ENCODE assay signal across 8 cellular contexts in the genomic region with DNA sequence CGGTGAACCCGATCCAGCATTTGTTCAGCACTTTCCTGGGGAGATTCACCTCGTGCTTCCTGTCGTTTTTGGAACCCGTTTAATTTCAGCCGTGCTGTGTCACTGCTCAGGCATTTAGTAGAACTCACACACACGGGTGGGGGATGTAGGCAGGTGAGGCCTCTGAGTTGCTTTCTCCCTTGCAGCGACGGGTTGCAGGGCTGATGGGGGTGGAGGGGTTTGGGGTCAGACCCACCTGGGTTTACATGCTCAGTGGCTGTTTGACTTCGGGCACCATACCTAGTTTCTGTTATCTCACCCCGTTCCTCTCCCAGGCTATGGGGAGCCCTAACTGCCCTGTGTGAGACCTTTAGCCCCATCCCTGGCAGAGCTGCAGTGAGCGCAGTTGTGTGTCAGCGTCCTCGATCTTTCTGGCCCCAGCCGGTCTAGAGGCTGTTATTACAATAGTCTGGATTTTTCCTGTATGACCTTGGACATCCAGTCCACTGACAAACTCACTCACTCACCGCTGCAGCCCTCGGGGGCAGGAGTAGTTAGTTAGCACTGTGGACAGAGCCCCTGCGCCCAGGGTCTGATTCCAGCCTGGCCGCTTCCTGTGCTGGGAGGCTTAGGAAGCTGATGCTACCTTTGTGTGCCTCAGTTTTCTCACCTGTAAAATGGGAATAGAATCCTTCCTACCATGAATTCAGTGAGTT. TPM values are rescaled to one million over a fixed set of nuclear protein-coding genes. Genes with fewer than 3 reads are reported as not detected.
DNase-seq lines count a peak whose midpoint lies in the region; ATAC-seq, FAIRE-seq and TF ChIP-seq lines count a peak whose summit lies in the region.

No MANE protein-coding gene starts in this region.

- BruUV-seq in GM12878 (replicated peaks; lab: Mats Ljungman, UMichigan), result no TSS peak

- no peak for ATAC-seq in activated CD4-positive, alpha-beta T cell treated with anti-CD3 and anti-CD28 coated beads for 36 hours
- ATAC-seq in GM12878 (peak; percentile 3; the same call in 1 of the 3 replicates), left colon (peak; percentile 64), GM18505 (IDR thresholded peaks at IDR 0.05; ENCODE audit: unreplicated experiment) (no peak)

- no peaks in the 10 kb centered on the region for H3K36me3 ChIP-seq in GM12878 (ENCODE audit: control insufficient read depth in 2 of 2, insufficient read depth in 2 of 2, low read length in 1 of 2)
- no peaks in the 10 kb centered on the region for H3K36me3 ChIP-seq in tibial artery

- no peak overlapping the region for H3K27ac Mint-ChIP-seq in activated CD4-positive, alpha-beta T cell treated with anti-CD3 and anti-CD28 coated beads for 36 hours

- 81% methylated on average over 19 of the region's 19 CpGs for WGBS in GM12878 (ENCODE audit: insufficient coverage, insufficient replicate concordance, low lambda C conversion rate, missing lambda C conversion rate)

- TF ChIP-seq POLR2A in GM12878 (IDR thresholded peaks at IDR 0.05; ENCODE audit: low read depth, low read length) (no peak), GM18505 (IDR thresholded peaks at IDR 0.05; ENCODE audit: borderline replicate concordance, extremely low read depth, insufficient read depth, insufficient read length) (no peak)

- peaks cover 5% of the 10 kb centered on the region for H3K27me3 Mint-ChIP-seq in activated CD4-positive, alpha-beta T cell treated with anti-CD3 and anti-CD28 coated beads for 36 hours

- H3K27me3 ChIP-seq in GM12878 (replicated peaks in 1 of 2; ENCODE audit: control insufficient read depth in 2 of 2, insufficient read depth in 2 of 2, low read length in 1 of 2), result no peaks in the 10 kb centered on the region
- H3K27me3 ChIP-seq in tibial artery, result no peaks in the 10 kb centered on the region

- no peaks in the 10 kb centered on the region for H4K20me1 ChIP-seq in GM12878 (ENCODE audit: control insufficient read depth, insufficient read depth)

- H3K4me3 Mint-ChIP-seq in activated CD4-positive, alpha-beta T cell treated with anti-CD3 and anti-CD28 coated beads for 36 hours, result peak overlapping the region; percentile 84

- H3K4me2 ChIP-seq in GM12878 (ENCODE audit: control insufficient read depth, insufficient read depth), result peak overlapping the region; percentile 89

- H3K36me3 Mint-ChIP-seq in activated CD4-positive, alpha-beta T cell treated with anti-CD3 and anti-CD28 coated beads for 36 hours (ENCODE audit: low read depth), result no peaks in the 10 kb centered on the region

- POLR2A ChIA-PET in activated CD4-positive, alpha-beta T cell treated with anti-CD3 and anti-CD28 coated beads for 36 hours (lab: Charles Lee), result no interaction called here
- POLR2A ChIA-PET in GM12878 (lab: Charles Lee), result interaction anchor here (0.6 kb wide), 1 partner anchor 16 kb away, joined by 3 read pairs; no protein-coding TSS in a partner anchor

- SMC1A ChIA-PET in GM12878 (lab: Charles Lee; ENCODE audit: uncharacterized antibody, unreplicated experiment), result interaction anchor here (0.6 to 1.1 kb wide), 2 partner anchors 26 to 173 kb away, joined by 3 read pairs; no protein-coding TSS in a partner anchor

- CTCF ChIA-PET in activated CD4-positive, alpha-beta T cell treated with anti-CD3 and anti-CD28 coated beads for 36 hours (lab: Charles Lee), result interaction anchor here (0.6 to 1.1 kb wide), 2 partner anchors 44 to 45 kb away, joined by 3 read pairs; no protein-coding TSS in a partner anchor
- CTCF ChIA-PET in GM12878 (lab: Yijun Ruan, JAX), result interaction anchor here (1.1 to 1.2 kb wide), 2 partner anchors 48 to 56 kb away, joined by 3 read pairs; no protein-coding TSS in a partner anchor

- peak overlapping the region; percentile 30 for H2AFZ ChIP-seq in GM12878 (ENCODE audit: control insufficient read depth, low read depth, low read length)

- H3K4me1 ChIP-seq in GM12878 (ENCODE audit: control insufficient read depth, insufficient read depth, low read length), result peaks cover 6% of the 10 kb centered on the region
- H3K4me1 ChIP-seq in tibial artery, result peaks cover 5 to 62% (median 36%) of the 10 kb centered on the region in 4 donors

- H3K4me1 Mint-ChIP-seq in activated CD4-positive, alpha-beta T cell treated with anti-CD3 and anti-CD28 coated beads for 36 hours, result peaks cover 21% of the 10 kb centered on the region

- no peak for TF ChIP-seq CTCF in GM12878 (IDR thresholded peaks at IDR 0.05 in 2 of 3, conservative IDR thresholded peaks at IDR 0.05 in 1 of 3; ENCODE audit: control insufficient read depth in 2 of 3, extremely low read depth in 1 of 3, insufficient read depth in 1 of 3, low read depth in 3 of 3, low read length in 3 of 3)
- TF ChIP-seq CTCF in tibial artery (IDR thresholded peaks at IDR 0.05), result no peak

- peak; percentile 77 for FAIRE-seq in GM12878 (lab: Jason Lieb, UNC)

- no peak for TF ChIP-seq EP300 in GM12878 (IDR thresholded peaks at IDR 0.05; ENCODE audit: borderline replicate concordance in 1 of 2, control insufficient read depth in 1 of 2, low read depth in 2 of 2, low read length in 2 of 2)

- H3K9me3 Mint-ChIP-seq in activated CD4-positive, alpha-beta T cell treated with anti-CD3 and anti-CD28 coated beads for 36 hours (ENCODE audit: low read depth), result no peaks in the 10 kb centered on the region

- H3K9me3 ChIP-seq in GM12878 (replicated peaks; ENCODE audit: control insufficient read depth, insufficient read depth, low read length), result no peaks in the 10 kb centered on the region
- no peaks in the 10 kb centered on the region for H3K9me3 ChIP-seq in tibial artery

- H3K4me3 ChIP-seq in GM12878 (peak overlapping the region; percentile 92), tibial artery (peak overlapping the region; percentile 79 to 82)

- peak overlapping the region; percentile 67 for H3K9ac ChIP-seq in GM12878 (ENCODE audit: control insufficient read depth, insufficient read depth, low read length)

- DNase-seq in activated CD4-positive, alpha-beta T cell treated with anti-CD3 and anti-CD28 coated beads for 36 hours, result no peak
- no peak for DNase-seq in activated CD4-positive, alpha-beta T cell treated with anti-CD3 and anti-CD28 coated beads for 4 hours
- DNase-seq in GM12878 (ENCODE audit: low read depth, low spot score), result no peak
- DNase-seq in left colon, result peak; percentile 56 to 75
- DNase-seq in tibial artery, result no peak
- DNase-seq in NCI-H187 (lab: John Stamatoyannopoulos, UW), result no peak
- no peak for DNase-seq in OCI-M1 (lab: John Stamatoyannopoulos, UW)

- H3K27ac ChIP-seq in GM12878 (ENCODE audit: control insufficient read depth, insufficient read depth), result peak overlapping the region; percentile 36
- peak overlapping the region; percentile 86 to 89 for H3K27ac ChIP-seq in tibial artery

- intact Hi-C loops in activated CD4-positive, alpha-beta T cell treated with anti-CD3 and anti-CD28 coated beads for 36 hours (cut with DNase I, micrococcal nuclease), result loop anchor here in 1 of 2 experiments (5.0 kb wide), 1 partner anchor 67 kb away; no protein-coding TSS in a partner anchor
- intact Hi-C loops in GM12878 (cut with micrococcal nuclease; ENCODE audit: unreplicated experiment) (loop anchor here (5.0 kb wide), 1 partner anchor 67 kb away; no protein-coding TSS in a partner anchor), left colon (cut with DNase I, micrococcal nuclease) (no loop called here), tibial artery (cut with DNase I; ENCODE audit: low total_unique reads) (loop anchor here (5.0 kb wide), 1 partner anchor 67 kb away; no protein-coding TSS in a partner anchor)

- TF ChIP-seq RAD21 in GM12878 (IDR thresholded peaks at IDR 0.05; ENCODE audit: insufficient read depth, low read depth, low read length), result no peak

- RAD21 ChIA-PET in GM12878 (lab: Charles Lee; ENCODE audit: unreplicated experiment), result interaction anchor here (0.9 kb wide), 1 partner anchor 56 kb away, joined by 3 read pairs; no protein-coding TSS in a partner anchor

- H3K79me2 ChIP-seq in GM12878 (ENCODE audit: control insufficient read depth, insufficient read depth, low read length), result peaks cover 45% of the 10 kb centered on the region

- in situ Hi-C loops in GM12878 (cut with MboI), result no loop called here

RNA-seq across cellular contexts. Expression of a gene that starts 2.6 kb away (rescaled TPM):
- total RNA-seq in activated CD4-positive, alpha-beta T cell treated with anti-CD3 and anti-CD28 coated beads for 36 hours, result 10 to 100 TPM; 11.7 to 13.6 TPM
- total RNA-seq in GM12878 (2013; cell fraction: nucleolus; rRNA removed), result 56.4 and 81.7 TPM in 2 replicates
- 13.1 and 15.7 TPM in 2 replicates for total RNA-seq in GM12878 (2014; rRNA removed)
- 6.4 and 7.9 TPM in 2 replicates for total RNA-seq in GM12878 (2014; rRNA removed; fragmentation: Illumina TruSeq; extraction: Trizol)
- 31.9 and 34.0 TPM in 2 replicates for total RNA-seq in GM12878 (2021)
- polyA plus RNA-seq in GM12878 (2011; ENCODE audit: low read depth), result 1.8 TPM
- polyA plus RNA-seq in GM12878 (2011; rRNA removed), result 1.4 and 4.7 TPM in 2 replicates
- polyA plus RNA-seq in GM12878 (2011; cell fraction: cytosol; rRNA removed), result 7.2 and 8.4 TPM in 2 replicates
- 15.6 and 23.2 TPM in 2 replicates for polyA plus RNA-seq in GM12878 (2011; cell fraction: nucleus; rRNA removed)
- 7.5 and 10.0 TPM in 2 replicates for polyA plus RNA-seq in GM12878 (2012)
- 0.70 and 4.8 TPM in 2 replicates for polyA plus RNA-seq in GM12878 (2014; fragmentation: Illumina TruSeq; extraction: Trizol)
- under 1 TPM; 0.37 to 0.97 TPM for polyA plus RNA-seq in GM12878 (2014; fragmentation: Nextera tagmentation; extraction: Ambion mirVana)
- polyA plus RNA-seq in GM12878 (2014; rRNA removed), result 12.2 and 13.2 TPM in 2 replicates
- polyA plus RNA-seq in GM12878 (2016; fragmentation: Nextera tagmentation; extraction: Ambion mirVana), result 10 to 100 TPM in 1 of 2 experiments, 1 to 10 TPM in 1; 5.3 to 11.5 TPM
- polyA minus RNA-seq in GM12878 (2011; rRNA and poly(A)+ RNA removed), result 12.6 and 23.1 TPM in 2 replicates
- 8.2 and 13.0 TPM in 2 replicates for polyA minus RNA-seq in GM12878 (2011; cell fraction: cytosol; rRNA and poly(A)+ RNA removed)
- 12.1 and 20.7 TPM in 2 replicates for polyA minus RNA-seq in GM12878 (2011; cell fraction: nucleus; rRNA and poly(A)+ RNA removed)
- 100 to 1,000 TPM in 1 of 2 donors, 10 to 100 TPM in 1; 86.8 to 106 TPM for total RNA-seq in left colon

RNA-seq across cellular contexts. Expression of a gene that starts 43.3 kb away (rescaled TPM):
- 10 to 100 TPM; 29.4 to 37.4 TPM for total RNA-seq in activated CD4-positive, alpha-beta T cell treated with anti-CD3 and anti-CD28 coated beads for 36 hours
- total RNA-seq in GM12878 (2013; cell fraction: nucleolus; rRNA removed), result 42.2 and 52.0 TPM in 2 replicates
- total RNA-seq in GM12878 (2014; rRNA removed) (43.3 and 43.7 TPM in 2 replicates), GM12878 (2014; rRNA removed; fragmentation: Illumina TruSeq; extraction: Trizol) (29.4 and 33.1 TPM in 2 replicates), GM12878 (2021) (61.7 and 74.6 TPM in 2 replicates), left colon (10 to 100 TPM; 68.8 to 76.3 TPM)
- polyA plus RNA-seq in GM12878 (2011; ENCODE audit: low read depth), result 20.8 TPM
- polyA plus RNA-seq in GM12878 (2011; rRNA removed) (14.5 and 25.9 TPM in 2 replicates), GM12878 (2014; fragmentation: Illumina TruSeq; extraction: Trizol) (18.5 and 39.0 TPM in 2 replicates), GM12878 (2014; fragmentation: Nextera tagmentation; extraction: Ambion mirVana) (1 to 10 TPM; 4.3 to 9.9 TPM), GM12878 (2014; rRNA removed) (63.4 and 70.3 TPM in 2 replicates), GM12878 (2016; fragmentation: Nextera tagmentation; extraction: Ambion mirVana) (100 to 1,000 TPM in 1 of 2 experiments, 10 to 100 TPM in 1; 93.4 to 104 TPM)
- polyA plus RNA-seq in GM12878 (2011; cell fraction: cytosol; rRNA removed), result 44.8 and 58.3 TPM in 2 replicates
- polyA plus RNA-seq in GM12878 (2011; cell fraction: nucleus; rRNA removed), result 36.4 and 41.9 TPM in 2 replicates
- polyA plus RNA-seq in GM12878 (2012), result 37.6 and 40.4 TPM in 2 replicates
- polyA minus RNA-seq in GM12878 (2011; rRNA and poly(A)+ RNA removed), result 17.3 and 26.1 TPM in 2 replicates
- 17.6 and 19.2 TPM in 2 replicates for polyA minus RNA-seq in GM12878 (2011; cell fraction: cytosol; rRNA and poly(A)+ RNA removed)
- polyA minus RNA-seq in GM12878 (2011; cell fraction: nucleus; rRNA and poly(A)+ RNA removed), result 13.5 and 23.2 TPM in 2 replicates

Comparison
In these comparisons a context has a peak if more than half of its experiments do, and no peak if none do; other contexts are left out.
1. ATAC-seq: peak in GM12878 (single experiment) and left colon (single experiment); none in activated CD4-positive, alpha-beta T cell treated with anti-CD3 and anti-CD28 coated beads for 36 hours (single experiment) and GM18505 (single experiment).
2. DNase-seq: peak in left colon (2 of 2); none in activated CD4-positive, alpha-beta T cell treated with anti-CD3 and anti-CD28 coated beads for 36 hours (single experiment), activated CD4-positive, alpha-beta T cell treated with anti-CD3 and anti-CD28 coated beads for 4 hours (0 of 2), GM12878 (single experiment), tibial artery (0 of 2), NCI-H187 (0 of 2) and OCI-M1 (single experiment).
3. intact Hi-C loops: an anchor here in GM12878 (5.0 kb wide) and tibial artery (5.0 kb wide); none called in left colon.